In genomic region chr15:86139828-86140227, GRCh38 we compare ENCODE assay signal across 10 cellular contexts.
A peak's percentile ranks its signal among the peaks of the same experiment; 100 is the strongest.
DNase-seq lines count a peak whose midpoint lies in the region; ATAC-seq and TF ChIP-seq lines count a peak whose summit lies in the region.
"Had no signal": no experiment of that assay in that cellular context is flagged by ENCODE, and none has a peak within 500 bp of the region (broad histone marks: within the 10 kb centered on the region; RNA-seq: fewer than 3 reads in every experiment).

No MANE protein-coding gene starts in this region.

- no peaks in the 10 kb centered on the region for H3K9me3 Mint-ChIP-seq in activated CD8-positive, alpha-beta memory T cell treated with anti-CD3 and anti-CD28 coated beads, Interleukin-2, amount 10 ng/mL, durations not matched to agents 7 days and 5 days (ENCODE audit: low read depth)
- H3K9me3 Mint-ChIP-seq in brain: peaks cover 0 to 7% (median 3%) of the 10 kb centered on the region in 5 experiments

- H3K27ac Mint-ChIP-seq in activated CD8-positive, alpha-beta memory T cell treated with anti-CD3 and anti-CD28 coated beads, Interleukin-2, amount 10 ng/mL, durations not matched to agents 7 days and 5 days: no peak overlapping the region
- no peak overlapping the region for H3K27ac Mint-ChIP-seq in brain

- H3K4me3 Mint-ChIP-seq in activated CD8-positive, alpha-beta memory T cell treated with anti-CD3 and anti-CD28 coated beads, Interleukin-2, amount 10 ng/mL, durations not matched to agents 7 days and 5 days: no peak overlapping the region
- no peak overlapping the region for H3K4me3 Mint-ChIP-seq in brain

- no peaks in the 10 kb centered on the region for H3K27me3 Mint-ChIP-seq in activated CD8-positive, alpha-beta memory T cell treated with anti-CD3 and anti-CD28 coated beads, Interleukin-2, amount 10 ng/mL, durations not matched to agents 7 days and 5 days
- H3K27me3 Mint-ChIP-seq in brain: peaks cover 7% of the 10 kb centered on the region

- ATAC-seq in activated CD8-positive, alpha-beta memory T cell treated with anti-CD3 and anti-CD28 coated beads, Interleukin-2, amount 10 ng/mL, durations not matched to agents 7 days and 5 days: no peak

- CTCF ChIA-PET in activated CD8-positive, alpha-beta memory T cell treated with anti-CD3 and anti-CD28 coated beads, Interleukin-2, amount 10 ng/mL, durations not matched to agents 7 days and 5 days (lab: Charles Lee): no interaction called here

- no peaks in the 10 kb centered on the region for H3K4me1 Mint-ChIP-seq in activated CD8-positive, alpha-beta memory T cell treated with anti-CD3 and anti-CD28 coated beads, Interleukin-2, amount 10 ng/mL, durations not matched to agents 7 days and 5 days
- no peaks in the 10 kb centered on the region for H3K4me1 Mint-ChIP-seq in brain

- H3K36me3 Mint-ChIP-seq in activated CD8-positive, alpha-beta memory T cell treated with anti-CD3 and anti-CD28 coated beads, Interleukin-2, amount 10 ng/mL, durations not matched to agents 7 days and 5 days: no peaks in the 10 kb centered on the region
- peaks cover 8% of the 10 kb centered on the region for H3K36me3 Mint-ChIP-seq in brain

- H3K27ac ChIP-seq in coronary artery: no peak overlapping the region

- DNase-seq in activated CD8-positive, alpha-beta memory T cell treated with anti-CD3 and anti-CD28 coated beads for 24 hours: peak; percentile 58
- no peak for DNase-seq in activated CD8-positive, alpha-beta memory T cell treated with anti-CD3 and anti-CD28 coated beads, Interleukin-2, amount 10 ng/mL, durations not matched to agents 7 days and 5 days
- DNase-seq in stimulated activated CD8-positive, alpha-beta memory T cell treated with anti-CD3 and anti-CD28 coated beads, Interleukin-15, amount 100 ng/mL, for 48 hours (ENCODE audit: low read depth in 2 of 2): peak; percentile 1 to 4
- DNase-seq in AG08395 (ENCODE audit: low spot score) (no peak), T-helper 2 cell (no peak), coronary artery (ENCODE audit: low spot score) (no peak)
- DNase-seq: C1 segment of cervical spinal cord; effector CD4-positive, alpha-beta T cell had no signal

- no peak overlapping the region for H3K4me3 ChIP-seq in coronary artery

- TF ChIP-seq CTCF in LNCAP (IDR thresholded peaks at IDR 0.05) (peak; percentile 58), brain (conservative IDR thresholded peaks at IDR 0.05) (peak; percentile 14 to 55), coronary artery (IDR thresholded peaks at IDR 0.05) (no peak)

Comparison
In these comparisons a context has a peak if more than half of its experiments do, and no peak if none do; other contexts are left out.
1. DNase-seq: peak in activated CD8-positive, alpha-beta memory T cell treated with anti-CD3 and anti-CD28 coated beads for 24 hours (single experiment) and stimulated activated CD8-positive, alpha-beta memory T cell treated with anti-CD3 and anti-CD28 coated beads, Interleukin-15, amount 100 ng/mL, for 48 hours (2 of 2); none in activated CD8-positive, alpha-beta memory T cell treated with anti-CD3 and anti-CD28 coated beads, Interleukin-2, amount 10 ng/mL, durations not matched to agents 7 days and 5 days (single experiment), AG08395 (single experiment), T-helper 2 cell (0 of 5) and coronary artery (single experiment).